Comparison of ENCODE assay signal across 1 cellular context in the genomic region with DNA sequence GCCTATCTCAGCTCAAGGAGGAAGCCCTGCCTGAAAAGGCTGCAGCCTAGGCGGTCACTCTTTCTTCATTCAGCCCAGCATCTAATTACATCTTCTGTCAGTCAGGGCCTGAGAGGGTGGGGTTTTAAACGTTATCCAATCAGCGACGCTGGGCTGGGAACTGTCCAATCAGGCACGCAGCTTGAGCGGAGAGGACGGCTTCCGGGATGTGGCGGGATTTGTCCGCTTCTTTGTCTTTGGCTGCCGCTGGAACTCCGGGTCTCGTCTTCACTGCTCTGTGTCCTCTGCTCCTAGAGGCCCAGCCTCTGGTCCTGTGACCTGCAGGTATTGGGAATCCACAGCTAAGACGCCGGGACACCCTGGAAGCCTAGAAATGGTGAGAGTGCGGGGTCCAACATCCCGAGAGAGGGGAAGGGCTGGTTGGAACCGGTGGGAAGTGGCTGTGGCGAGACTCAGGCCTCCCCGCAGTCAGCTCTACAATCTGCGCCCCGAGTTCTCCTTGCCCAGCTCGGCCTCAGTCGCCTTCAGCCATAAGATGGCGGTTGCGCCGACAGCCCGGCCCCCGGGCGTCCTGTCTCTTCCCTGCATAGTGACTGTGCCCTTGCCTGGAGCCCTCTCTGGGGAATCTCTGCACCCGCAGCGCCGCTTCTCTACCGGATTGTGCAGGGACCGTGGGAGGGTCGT.
A peak's percentile ranks its signal among the peaks of the same experiment; 100 is the strongest.
TF ChIP-seq lines count a peak whose summit lies in the region.

A gene (plus strand): TSS at position 233 of the 684 bp plus-strand sequence. CDS start 141 bp downstream, at position 374.

TF ChIP-seq in HepG2, 621 proteins besides CTCF, POLR2A, EP300 and RAD21 (continued from another document and continues in another):
- TF ChIP-seq, protein P1, sequence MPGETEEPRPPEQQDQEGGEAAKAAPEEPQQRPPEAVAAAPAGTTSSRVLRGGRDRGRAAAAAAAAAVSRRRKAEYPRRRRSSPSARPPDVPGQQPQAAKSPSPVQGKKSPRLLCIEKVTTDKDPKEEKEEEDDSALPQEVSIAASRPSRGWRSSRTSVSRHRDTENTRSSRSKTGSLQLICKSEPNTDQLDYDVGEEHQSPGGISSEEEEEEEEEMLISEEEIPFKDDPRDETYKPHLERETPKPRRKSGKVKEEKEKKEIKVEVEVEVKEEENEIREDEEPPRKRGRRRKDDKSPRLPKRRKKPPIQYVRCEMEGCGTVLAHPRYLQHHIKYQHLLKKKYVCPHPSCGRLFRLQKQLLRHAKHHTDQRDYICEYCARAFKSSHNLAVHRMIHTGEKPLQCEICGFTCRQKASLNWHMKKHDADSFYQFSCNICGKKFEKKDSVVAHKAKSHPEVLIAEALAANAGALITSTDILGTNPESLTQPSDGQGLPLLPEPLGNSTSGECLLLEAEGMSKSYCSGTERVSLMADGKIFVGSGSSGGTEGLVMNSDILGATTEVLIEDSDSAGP (CRISPR knock-in tag; IDR thresholded peaks at IDR 0.05; ENCODE audit: borderline replicate concordance), result 0 out of 2 replicates have a peak, but pooled peaks have one; percentile 18
- TF ChIP-seq ZNF564 (CRISPR knock-in tag; IDR thresholded peaks at IDR 0.05) (no peak), ZNF549 (CRISPR knock-in tag; IDR thresholded peaks at IDR 0.05) (no peak), SP4 (CRISPR knock-in tag; IDR thresholded peaks at IDR 0.05) (0 out of 2 replicates have a peak, but pooled peaks have one; percentile 18), SIN3A (IDR thresholded peaks at IDR 0.05; ENCODE audit: borderline replicate concordance, low read depth, low read length) (no peak; the same call in 1 of the 2 replicates), TBL1XR1 (IDR thresholded peaks at IDR 0.05; ENCODE audit: borderline replicate concordance, low read length, partially characterized antibody) (no peak), GATAD2A (CRISPR knock-in tag; IDR thresholded peaks at IDR 0.05) (no peak), NFYC (CRISPR knock-in tag; IDR thresholded peaks at IDR 0.05) (peak; percentile 72), SMAD9 (CRISPR knock-in tag; IDR thresholded peaks at IDR 0.05) (no peak), PHF8 (CRISPR knock-in tag; IDR thresholded peaks at IDR 0.05) (peak; percentile 52; the same call in 1 of the 2 replicates), ZNF766 (CRISPR knock-in tag; IDR thresholded peaks at IDR 0.05; ENCODE audit: borderline replicate concordance) (no peak), ZNF619 (CRISPR knock-in tag; IDR thresholded peaks at IDR 0.05) (no peak), ZNF589 (CRISPR knock-in tag; conservative IDR thresholded peaks at IDR 0.05) (no peak), PHF5A (CRISPR knock-in tag; IDR thresholded peaks at IDR 0.05; ENCODE audit: low read depth, unreplicated experiment) (no peak), ZNF235 (CRISPR knock-in tag; IDR thresholded peaks at IDR 0.05; ENCODE audit: borderline replicate concordance) (no peak), SP5 (CRISPR knock-in tag; IDR thresholded peaks at IDR 0.05; ENCODE audit: borderline replicate concordance, low read depth) (no peak), ATF1 (CRISPR knock-in tag; IDR thresholded peaks at IDR 0.05) (no peak), ZNF615 (CRISPR knock-in tag; IDR thresholded peaks at IDR 0.05; ENCODE audit: borderline replicate concordance) (no peak), SKI (IDR thresholded peaks at IDR 0.05; ENCODE audit: partially characterized antibody) (no peak), ZNF788 (CRISPR knock-in tag; IDR thresholded peaks at IDR 0.05; ENCODE audit: borderline replicate concordance) (no peak), KLF15 (CRISPR knock-in tag; IDR thresholded peaks at IDR 0.05; ENCODE audit: borderline replicate concordance) (no peak), CBX2 (IDR thresholded peaks at IDR 0.05; ENCODE audit: low read depth, low read length) (no peak), CBX2 (CRISPR knock-in tag; IDR thresholded peaks at IDR 0.05; ENCODE audit: low read depth) (no peak)
- TF ChIP-seq, protein P2, sequence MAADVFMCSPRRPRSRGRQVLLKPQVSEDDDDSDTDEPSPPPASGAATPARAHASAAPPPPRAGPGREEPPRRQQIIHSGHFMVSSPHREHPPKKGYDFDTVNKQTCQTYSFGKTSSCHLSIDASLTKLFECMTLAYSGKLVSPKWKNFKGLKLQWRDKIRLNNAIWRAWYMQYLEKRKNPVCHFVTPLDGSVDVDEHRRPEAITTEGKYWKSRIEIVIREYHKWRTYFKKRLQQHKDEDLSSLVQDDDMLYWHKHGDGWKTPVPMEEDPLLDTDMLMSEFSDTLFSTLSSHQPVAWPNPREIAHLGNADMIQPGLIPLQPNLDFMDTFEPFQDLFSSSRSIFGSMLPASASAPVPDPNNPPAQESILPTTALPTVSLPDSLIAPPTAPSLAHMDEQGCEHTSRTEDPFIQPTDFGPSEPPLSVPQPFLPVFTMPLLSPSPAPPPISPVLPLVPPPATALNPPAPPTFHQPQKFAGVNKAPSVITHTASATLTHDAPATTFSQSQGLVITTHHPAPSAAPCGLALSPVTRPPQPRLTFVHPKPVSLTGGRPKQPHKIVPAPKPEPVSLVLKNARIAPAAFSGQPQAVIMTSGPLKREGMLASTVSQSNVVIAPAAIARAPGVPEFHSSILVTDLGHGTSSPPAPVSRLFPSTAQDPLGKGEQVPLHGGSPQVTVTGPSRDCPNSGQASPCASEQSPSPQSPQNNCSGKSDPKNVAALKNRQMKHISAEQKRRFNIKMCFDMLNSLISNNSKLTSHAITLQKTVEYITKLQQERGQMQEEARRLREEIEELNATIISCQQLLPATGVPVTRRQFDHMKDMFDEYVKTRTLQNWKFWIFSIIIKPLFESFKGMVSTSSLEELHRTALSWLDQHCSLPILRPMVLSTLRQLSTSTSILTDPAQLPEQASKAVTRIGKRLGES (CRISPR knock-in tag; IDR thresholded peaks at IDR 0.05; ENCODE audit: borderline replicate concordance), result no peak
- TF ChIP-seq, protein P3, sequence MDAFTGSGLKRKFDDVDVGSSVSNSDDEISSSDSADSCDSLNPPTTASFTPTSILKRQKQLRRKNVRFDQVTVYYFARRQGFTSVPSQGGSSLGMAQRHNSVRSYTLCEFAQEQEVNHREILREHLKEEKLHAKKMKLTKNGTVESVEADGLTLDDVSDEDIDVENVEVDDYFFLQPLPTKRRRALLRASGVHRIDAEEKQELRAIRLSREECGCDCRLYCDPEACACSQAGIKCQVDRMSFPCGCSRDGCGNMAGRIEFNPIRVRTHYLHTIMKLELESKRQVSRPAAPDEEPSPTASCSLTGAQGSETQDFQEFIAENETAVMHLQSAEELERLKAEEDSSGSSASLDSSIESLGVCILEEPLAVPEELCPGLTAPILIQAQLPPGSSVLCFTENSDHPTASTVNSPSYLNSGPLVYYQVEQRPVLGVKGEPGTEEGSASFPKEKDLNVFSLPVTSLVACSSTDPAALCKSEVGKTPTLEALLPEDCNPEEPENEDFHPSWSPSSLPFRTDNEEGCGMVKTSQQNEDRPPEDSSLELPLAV (CRISPR knock-in tag; conservative IDR thresholded peaks at IDR 0.05; ENCODE audit: low read depth), result no peak
- TF ChIP-seq, protein P4, sequence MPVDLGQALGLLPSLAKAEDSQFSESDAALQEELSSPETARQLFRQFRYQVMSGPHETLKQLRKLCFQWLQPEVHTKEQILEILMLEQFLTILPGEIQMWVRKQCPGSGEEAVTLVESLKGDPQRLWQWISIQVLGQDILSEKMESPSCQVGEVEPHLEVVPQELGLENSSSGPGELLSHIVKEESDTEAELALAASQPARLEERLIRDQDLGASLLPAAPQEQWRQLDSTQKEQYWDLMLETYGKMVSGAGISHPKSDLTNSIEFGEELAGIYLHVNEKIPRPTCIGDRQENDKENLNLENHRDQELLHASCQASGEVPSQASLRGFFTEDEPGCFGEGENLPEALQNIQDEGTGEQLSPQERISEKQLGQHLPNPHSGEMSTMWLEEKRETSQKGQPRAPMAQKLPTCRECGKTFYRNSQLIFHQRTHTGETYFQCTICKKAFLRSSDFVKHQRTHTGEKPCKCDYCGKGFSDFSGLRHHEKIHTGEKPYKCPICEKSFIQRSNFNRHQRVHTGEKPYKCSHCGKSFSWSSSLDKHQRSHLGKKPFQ (CRISPR knock-in tag; IDR thresholded peaks at IDR 0.05; ENCODE audit: insufficient replicate concordance), result no peak
- TF ChIP-seq, protein P5, sequence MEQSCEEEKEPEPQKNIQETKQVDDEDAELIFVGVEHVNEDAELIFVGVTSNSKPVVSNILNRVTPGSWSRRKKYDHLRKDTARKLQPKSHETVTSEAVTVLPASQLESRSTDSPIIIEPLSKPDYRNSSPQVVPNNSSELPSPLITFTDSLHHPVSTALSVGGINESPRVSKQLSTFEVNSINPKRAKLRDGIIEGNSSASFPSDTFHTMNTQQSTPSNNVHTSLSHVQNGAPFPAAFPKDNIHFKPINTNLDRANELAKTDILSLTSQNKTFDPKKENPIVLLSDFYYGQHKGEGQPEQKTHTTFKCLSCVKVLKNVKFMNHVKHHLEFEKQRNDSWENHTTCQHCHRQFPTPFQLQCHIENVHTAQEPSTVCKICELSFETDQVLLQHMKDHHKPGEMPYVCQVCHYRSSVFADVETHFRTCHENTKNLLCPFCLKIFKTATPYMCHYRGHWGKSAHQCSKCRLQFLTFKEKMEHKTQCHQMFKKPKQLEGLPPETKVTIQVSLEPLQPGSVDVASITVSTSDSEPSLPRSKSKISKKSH (CRISPR knock-in tag; IDR thresholded peaks at IDR 0.05; ENCODE audit: borderline replicate concordance), result no peak
- TF ChIP-seq, protein P6, sequence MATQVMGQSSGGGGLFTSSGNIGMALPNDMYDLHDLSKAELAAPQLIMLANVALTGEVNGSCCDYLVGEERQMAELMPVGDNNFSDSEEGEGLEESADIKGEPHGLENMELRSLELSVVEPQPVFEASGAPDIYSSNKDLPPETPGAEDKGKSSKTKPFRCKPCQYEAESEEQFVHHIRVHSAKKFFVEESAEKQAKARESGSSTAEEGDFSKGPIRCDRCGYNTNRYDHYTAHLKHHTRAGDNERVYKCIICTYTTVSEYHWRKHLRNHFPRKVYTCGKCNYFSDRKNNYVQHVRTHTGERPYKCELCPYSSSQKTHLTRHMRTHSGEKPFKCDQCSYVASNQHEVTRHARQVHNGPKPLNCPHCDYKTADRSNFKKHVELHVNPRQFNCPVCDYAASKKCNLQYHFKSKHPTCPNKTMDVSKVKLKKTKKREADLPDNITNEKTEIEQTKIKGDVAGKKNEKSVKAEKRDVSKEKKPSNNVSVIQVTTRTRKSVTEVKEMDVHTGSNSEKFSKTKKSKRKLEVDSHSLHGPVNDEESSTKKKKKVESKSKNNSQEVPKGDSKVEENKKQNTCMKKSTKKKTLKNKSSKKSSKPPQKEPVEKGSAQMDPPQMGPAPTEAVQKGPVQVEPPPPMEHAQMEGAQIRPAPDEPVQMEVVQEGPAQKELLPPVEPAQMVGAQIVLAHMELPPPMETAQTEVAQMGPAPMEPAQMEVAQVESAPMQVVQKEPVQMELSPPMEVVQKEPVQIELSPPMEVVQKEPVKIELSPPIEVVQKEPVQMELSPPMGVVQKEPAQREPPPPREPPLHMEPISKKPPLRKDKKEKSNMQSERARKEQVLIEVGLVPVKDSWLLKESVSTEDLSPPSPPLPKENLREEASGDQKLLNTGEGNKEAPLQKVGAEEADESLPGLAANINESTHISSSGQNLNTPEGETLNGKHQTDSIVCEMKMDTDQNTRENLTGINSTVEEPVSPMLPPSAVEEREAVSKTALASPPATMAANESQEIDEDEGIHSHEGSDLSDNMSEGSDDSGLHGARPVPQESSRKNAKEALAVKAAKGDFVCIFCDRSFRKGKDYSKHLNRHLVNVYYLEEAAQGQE (IDR thresholded peaks at IDR 0.05; ENCODE audit: borderline replicate concordance in 1 of 2, low read depth in 1 of 2, low read length in 2 of 2), result no peak
- TF ChIP-seq, protein P7, sequence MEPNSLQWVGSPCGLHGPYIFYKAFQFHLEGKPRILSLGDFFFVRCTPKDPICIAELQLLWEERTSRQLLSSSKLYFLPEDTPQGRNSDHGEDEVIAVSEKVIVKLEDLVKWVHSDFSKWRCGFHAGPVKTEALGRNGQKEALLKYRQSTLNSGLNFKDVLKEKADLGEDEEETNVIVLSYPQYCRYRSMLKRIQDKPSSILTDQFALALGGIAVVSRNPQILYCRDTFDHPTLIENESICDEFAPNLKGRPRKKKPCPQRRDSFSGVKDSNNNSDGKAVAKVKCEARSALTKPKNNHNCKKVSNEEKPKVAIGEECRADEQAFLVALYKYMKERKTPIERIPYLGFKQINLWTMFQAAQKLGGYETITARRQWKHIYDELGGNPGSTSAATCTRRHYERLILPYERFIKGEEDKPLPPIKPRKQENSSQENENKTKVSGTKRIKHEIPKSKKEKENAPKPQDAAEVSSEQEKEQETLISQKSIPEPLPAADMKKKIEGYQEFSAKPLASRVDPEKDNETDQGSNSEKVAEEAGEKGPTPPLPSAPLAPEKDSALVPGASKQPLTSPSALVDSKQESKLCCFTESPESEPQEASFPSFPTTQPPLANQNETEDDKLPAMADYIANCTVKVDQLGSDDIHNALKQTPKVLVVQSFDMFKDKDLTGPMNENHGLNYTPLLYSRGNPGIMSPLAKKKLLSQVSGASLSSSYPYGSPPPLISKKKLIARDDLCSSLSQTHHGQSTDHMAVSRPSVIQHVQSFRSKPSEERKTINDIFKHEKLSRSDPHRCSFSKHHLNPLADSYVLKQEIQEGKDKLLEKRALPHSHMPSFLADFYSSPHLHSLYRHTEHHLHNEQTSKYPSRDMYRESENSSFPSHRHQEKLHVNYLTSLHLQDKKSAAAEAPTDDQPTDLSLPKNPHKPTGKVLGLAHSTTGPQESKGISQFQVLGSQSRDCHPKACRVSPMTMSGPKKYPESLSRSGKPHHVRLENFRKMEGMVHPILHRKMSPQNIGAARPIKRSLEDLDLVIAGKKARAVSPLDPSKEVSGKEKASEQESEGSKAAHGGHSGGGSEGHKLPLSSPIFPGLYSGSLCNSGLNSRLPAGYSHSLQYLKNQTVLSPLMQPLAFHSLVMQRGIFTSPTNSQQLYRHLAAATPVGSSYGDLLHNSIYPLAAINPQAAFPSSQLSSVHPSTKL (CRISPR knock-in tag; IDR thresholded peaks at IDR 0.05), result no peak
- TF ChIP-seq, protein P8, sequence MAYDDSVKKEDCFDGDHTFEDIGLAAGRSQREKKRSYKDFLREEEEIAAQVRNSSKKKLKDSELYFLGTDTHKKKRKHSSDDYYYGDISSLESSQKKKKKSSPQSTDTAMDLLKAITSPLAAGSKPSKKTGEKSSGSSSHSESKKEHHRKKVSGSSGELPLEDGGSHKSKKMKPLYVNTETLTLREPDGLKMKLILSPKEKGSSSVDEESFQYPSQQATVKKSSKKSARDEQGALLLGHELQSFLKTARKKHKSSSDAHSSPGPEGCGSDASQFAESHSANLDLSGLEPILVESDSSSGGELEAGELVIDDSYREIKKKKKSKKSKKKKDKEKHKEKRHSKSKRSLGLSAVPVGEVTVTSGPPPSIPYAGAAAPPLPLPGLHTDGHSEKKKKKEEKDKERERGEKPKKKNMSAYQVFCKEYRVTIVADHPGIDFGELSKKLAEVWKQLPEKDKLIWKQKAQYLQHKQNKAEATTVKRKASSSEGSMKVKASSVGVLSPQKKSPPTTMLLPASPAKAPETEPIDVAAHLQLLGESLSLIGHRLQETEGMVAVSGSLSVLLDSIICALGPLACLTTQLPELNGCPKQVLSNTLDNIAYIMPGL (CRISPR knock-in tag; IDR thresholded peaks at IDR 0.05; ENCODE audit: borderline replicate concordance in 1 of 2, low read depth in 1 of 2), result peak in 1 of 2 experiments; percentile 25; a peak in 1 of 4 replicates
